Comparison of ENCODE assay signal across 20 cellular contexts in the genomic region with DNA sequence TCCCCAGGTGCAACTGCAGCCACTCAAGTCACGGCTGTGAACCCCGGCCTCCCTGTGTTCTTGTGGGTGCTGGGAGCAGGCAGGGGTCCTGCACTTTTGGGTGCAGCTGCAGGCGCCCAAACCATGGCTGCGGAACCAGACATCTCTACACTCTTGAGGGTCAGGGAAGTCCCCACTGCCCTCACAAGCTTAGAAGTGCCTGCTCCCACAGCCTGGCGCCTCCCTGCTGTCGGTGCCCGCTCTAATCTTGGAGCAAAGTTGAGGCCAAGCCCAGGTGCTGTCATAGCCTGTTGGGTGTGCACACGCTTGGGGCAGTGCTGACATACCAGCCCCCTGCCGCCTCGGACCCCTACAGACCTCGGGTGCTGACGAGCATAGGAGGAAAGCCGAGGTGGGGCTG. TPM values are rescaled to one million over a fixed set of nuclear protein-coding genes. Genes with fewer than 3 reads are reported as not detected.
DNase-seq lines count a peak whose midpoint lies in the region; ATAC-seq and TF ChIP-seq lines count a peak whose summit lies in the region.
"Had no signal": no experiment of that assay in that cellular context is flagged by ENCODE, and none has a peak within 500 bp of the region (broad histone marks: within the 10 kb centered on the region; RNA-seq: fewer than 3 reads in every experiment).

No MANE protein-coding gene starts in this region.

- H3K4me1 ChIP-seq in IMR-90 (ENCODE audit: control insufficient read depth, insufficient read depth, low read length): no peaks in the 10 kb centered on the region
- peaks cover 13% of the 10 kb centered on the region for H3K4me1 ChIP-seq in OCI-LY3 (ENCODE audit: low read length)
- H3K4me1 ChIP-seq: BE2C had no signal

- H3K9me3 ChIP-seq in IMR-90 (ENCODE audit: control insufficient read depth, insufficient read depth, low read length) (no peaks in the 10 kb centered on the region), OCI-LY3 (ENCODE audit: insufficient read depth, low read length) (no peaks in the 10 kb centered on the region)
- H3K9me3 ChIP-seq: BE2C, BLaER1 had no signal

- peaks cover 37% of the 10 kb centered on the region for H3K27me3 Mint-ChIP-seq in osteocyte (ENCODE audit: unreplicated experiment)

- no peaks in the 10 kb centered on the region for H3K79me2 ChIP-seq in OCI-LY3 (ENCODE audit: low read length)

- H2AK9ac ChIP-seq in IMR-90 (replicated peaks; ENCODE audit: low read depth, low read length, poor library complexity): peak overlapping the region; percentile 50

- no peak overlapping the region for H3K4ac ChIP-seq in IMR-90 (ENCODE audit: low read depth, low read length)

- H3K4me2 ChIP-seq in IMR-90 (ENCODE audit: low read depth, low read length) (no peak overlapping the region), OCI-LY3 (ENCODE audit: low read length) (peak overlapping the region; percentile 25)
- H3K4me2 ChIP-seq: BLaER1 had no signal

- no peak overlapping the region for H4K91ac ChIP-seq in IMR-90 (ENCODE audit: insufficient read depth, low read depth, low read length)

- no peak overlapping the region for H2AK5ac ChIP-seq in IMR-90 (ENCODE audit: low read depth, low read length)

- H3K27me3 ChIP-seq in IMR-90 (ENCODE audit: control insufficient read depth, insufficient read depth, low read length): peaks cover 10% of the 10 kb centered on the region; the same call in 1 of the 2 replicates
- H3K27me3 ChIP-seq in OCI-LY3 (ENCODE audit: low read depth, low read length): no peaks in the 10 kb centered on the region; the same call in 1 of the 2 replicates
- H3K27me3 ChIP-seq: BE2C, BLaER1 had no signal

- H4K20me1 ChIP-seq in IMR-90 (ENCODE audit: insufficient read depth, low read length) (no peaks in the 10 kb centered on the region), OCI-LY3 (ENCODE audit: insufficient read depth, low read length) (no peaks in the 10 kb centered on the region)
- H4K20me1 ChIP-seq: BLaER1 had no signal

- no peak for ATAC-seq in IMR-90 (ENCODE audit: low read depth)

- no peak for TF ChIP-seq RAD21 in IMR-90 (IDR thresholded peaks at IDR 0.05; ENCODE audit: low read length)

- DNase-seq in IMR-90 (no peak), osteocyte (ENCODE audit: extremely low spot score, unreplicated experiment) (peak; percentile 80), DMS114 treated with DMSO at 0.1 percent for 48 hours (lab: John Stamatoyannopoulos, UW; ENCODE audit: unreplicated experiment) (no peak), MV-4-11 (lab: John Stamatoyannopoulos, UW) (no peak)
- DNase-seq: 8988T; ACHN; BE2C; C1 segment of cervical spinal cord; CD4-positive, alpha-beta memory T cell; CD4-positive, CD25-positive, alpha-beta regulatory T cell; CD8-positive, alpha-beta memory T cell; COR-L47; DMS 273 treated with DMSO at 0.1 percent for 48 hours; DMS79 treated with DMSO at 0.1 percent for 48 hours; GF-D8 had no signal

- no peak overlapping the region for H2BK120ac ChIP-seq in IMR-90 (ENCODE audit: low read depth, low read length)

- H3K18ac ChIP-seq in IMR-90 (ENCODE audit: low read depth, low read length): no peak overlapping the region

- POLR2A ChIA-PET in IMR-90 (lab: Charles Lee; ENCODE audit: unreplicated experiment): no interaction called here

- no peak for TF ChIP-seq CTCF in IMR-90 (conservative IDR thresholded peaks at IDR 0.05; ENCODE audit: low read depth, low read length)
- TF ChIP-seq CTCF in OCI-LY3 (IDR thresholded peaks at IDR 0.05; ENCODE audit: low read depth, low read length): no peak
- TF ChIP-seq CTCF in osteocyte (IDR thresholded peaks at IDR 0.05): no peak

- no peak overlapping the region for H4K8ac ChIP-seq in IMR-90 (ENCODE audit: low read depth in 2 of 2, low read length in 2 of 2)

- 60% methylated on average over 1 of the region's 13 CpGs; no CpG with 5 or more reads in 1 of the 2 experiments for WGBS in IMR-90 (ENCODE audit: extremely low coverage in 2 of 2, insufficient read length in 1 of 2), 2 experiments

- CTCF ChIA-PET in IMR-90 (lab: Yijun Ruan, JAX): interaction anchor here (0.5 kb wide), 1 partner anchor 358 kb away, joined by 4 read pairs; no protein-coding TSS in a partner anchor

- H3K9me3 Mint-ChIP-seq in osteocyte (ENCODE audit: unreplicated experiment): no peaks in the 10 kb centered on the region
- H3K9me3 Mint-ChIP-seq: CD4-positive, alpha-beta memory T cell; CD4-positive, CD25-positive, alpha-beta regulatory T cell had no signal

- in situ Hi-C loops in IMR-90 (cut with MboI; ENCODE audit: low sequenced_read_pairs): no loop called here

- H2AFZ ChIP-seq in IMR-90 (replicated peaks; ENCODE audit: low read length, poor library complexity) (peak overlapping the region; percentile 23), OCI-LY3 (ENCODE audit: low read depth, low read length) (0 out of 2 replicates have a peak overlapping the region, but pooled peaks have one; percentile 31)

- no peak overlapping the region for H3K14ac ChIP-seq in IMR-90 (replicated peaks; ENCODE audit: low read depth, low read length)

- H3K9ac ChIP-seq in IMR-90 (ENCODE audit: low read depth, low read length) (no peak overlapping the region), OCI-LY3 (ENCODE audit: low read length) (no peak overlapping the region)
- H3K9ac ChIP-seq: BLaER1 had no signal

- no peak overlapping the region for H2BK20ac ChIP-seq in IMR-90 (ENCODE audit: low read depth, low read length)

- H3K79me1 ChIP-seq in IMR-90 (ENCODE audit: low read depth in 1 of 2, low read length in 2 of 2): no peaks in the 10 kb centered on the region

- no peak overlapping the region for H3K56ac ChIP-seq in IMR-90 (ENCODE audit: extremely low read depth, insufficient read depth, low read length)

- H2BK15ac ChIP-seq in IMR-90 (ENCODE audit: low read depth, low read length): no peak overlapping the region

- BruUV-seq in IMR-90 (replicated peaks; lab: Mats Ljungman, UMichigan): no TSS peak

- H3K9me1 ChIP-seq in IMR-90 (ENCODE audit: insufficient read depth, low read length): no peaks in the 10 kb centered on the region; the same call in 1 of the 2 replicates

- no peak for TF ChIP-seq POLR2A in IMR-90 (IDR thresholded peaks at IDR 0.05; ENCODE audit: low read depth, low read length)

- H3K4me1 Mint-ChIP-seq in osteocyte (ENCODE audit: unreplicated experiment): peaks cover 10% of the 10 kb centered on the region

- no peak overlapping the region for H3K27ac ChIP-seq in IMR-90 (ENCODE audit: insufficient read depth, low read length)
- H3K27ac ChIP-seq in OCI-LY3 (ENCODE audit: low read length): no peak overlapping the region
- H3K27ac ChIP-seq: BLaER1 had no signal

- no peak overlapping the region for H3K4me3 ChIP-seq in IMR-90 (ENCODE audit: insufficient read depth, low read depth, low read length)
- H3K4me3 ChIP-seq in OCI-LY3 (ENCODE audit: low read length): peak overlapping the region; percentile 27; the same call in 1 of the 2 replicates
- H3K4me3 ChIP-seq: BLaER1 had no signal

- no peak overlapping the region for H3K27ac Mint-ChIP-seq in osteocyte (ENCODE audit: unreplicated experiment)
- H3K27ac Mint-ChIP-seq: CD14-positive monocyte; CD4-positive, alpha-beta memory T cell; CD4-positive, CD25-positive, alpha-beta regulatory T cell; CD8-positive, alpha-beta memory T cell had no signal

- no peak overlapping the region for H2BK5ac ChIP-seq in IMR-90 (ENCODE audit: low read depth, low read length, poor library complexity, severe bottlenecking)

- H3K36me3 ChIP-seq in IMR-90 (ENCODE audit: control insufficient read depth, insufficient read depth, low read length): no peaks in the 10 kb centered on the region
- no peaks in the 10 kb centered on the region for H3K36me3 ChIP-seq in OCI-LY3 (replicated peaks; ENCODE audit: low read depth, low read length)
- H3K36me3 ChIP-seq: BE2C, BLaER1 had no signal

- H3K4me3 Mint-ChIP-seq in osteocyte (ENCODE audit: unreplicated experiment): no peak overlapping the region
- H3K4me3 Mint-ChIP-seq: CD14-positive monocyte; CD4-positive, alpha-beta memory T cell; CD4-positive, CD25-positive, alpha-beta regulatory T cell; CD8-positive, alpha-beta memory T cell had no signal

- H3K36me3 Mint-ChIP-seq in osteocyte (ENCODE audit: unreplicated experiment): no peaks in the 10 kb centered on the region
- H3K36me3 Mint-ChIP-seq: CD14-positive monocyte; CD4-positive, alpha-beta memory T cell; CD4-positive, CD25-positive, alpha-beta regulatory T cell; CD8-positive, alpha-beta memory T cell had no signal

- no peak overlapping the region for H4K5ac ChIP-seq in IMR-90 (ENCODE audit: low read depth, low read length)

- intact Hi-C loops in IMR-90 (cut with micrococcal nuclease): no loop called here

- dilution Hi-C loops in IMR-90 (cut with HindIII; ENCODE audit: low sequenced_read_pairs, unreplicated experiment): no loop called here

- H3K23ac ChIP-seq in IMR-90 (ENCODE audit: low read depth, low read length): no peak overlapping the region

TF ChIP-seq in IMR-90, 13 proteins besides CTCF, POLR2A, EP300 and RAD21:
- TF ChIP-seq RFX5 (IDR thresholded peaks at IDR 0.05; ENCODE audit: low read depth, low read length): no peak
TF ChIP-seq in IMR-90: peak in this region for 0.

RNA-seq across cellular contexts. Expression of a gene that starts 6.2 kb away (rescaled TPM):
- total RNA-seq in IMR-90 (2012; rRNA removed) (not detected in 2 replicates), osteocyte (not detected in 2 replicates)
- not detected in 2 replicates for polyA plus RNA-seq in IMR-90 (2012; rRNA removed)
- polyA plus RNA-seq in IMR-90 (2012; cell fraction: cytosol; rRNA removed): not detected in 2 replicates
- polyA plus RNA-seq in IMR-90 (2012; cell fraction: nucleus; rRNA removed; ENCODE audit: low replicate concordance): not detected in 2 replicates
- total RNA-seq: A673; CD4-positive, alpha-beta memory T cell; CD4-positive, CD25-positive, alpha-beta regulatory T cell; CD8-positive, alpha-beta memory T cell had no signal
- polyA plus RNA-seq: AG04450; CD14-positive monocyte; CD4-positive, alpha-beta memory T cell; CD4-positive, CD25-positive, alpha-beta regulatory T cell; CD8-positive, alpha-beta memory T cell had no signal

RNA-seq across cellular contexts. Expression of a gene that starts 26.8 kb away (rescaled TPM):
- 1.1 and 2.0 TPM in 2 replicates for total RNA-seq in IMR-90 (2012; rRNA removed)
- 9.4 and 9.8 TPM in 2 replicates for polyA plus RNA-seq in IMR-90 (2012; rRNA removed)
- 4.7 and 4.8 TPM in 2 replicates for polyA plus RNA-seq in IMR-90 (2012; cell fraction: cytosol; rRNA removed)
- polyA plus RNA-seq in IMR-90 (2012; cell fraction: nucleus; rRNA removed; ENCODE audit: low replicate concordance): 15.6 and 30.1 TPM in 2 replicates
- total RNA-seq in osteocyte: 17.6 and 19.9 TPM in 2 replicates

RNA-seq across cellular contexts. Expression of a gene that starts 33.7 kb away (rescaled TPM):
- total RNA-seq in IMR-90 (2012; rRNA removed) (10.9 and 13.9 TPM in 2 replicates), osteocyte (22.4 and 22.7 TPM in 2 replicates)
- 8.2 and 8.8 TPM in 2 replicates for polyA plus RNA-seq in IMR-90 (2012; rRNA removed)
- polyA plus RNA-seq in IMR-90 (2012; cell fraction: cytosol; rRNA removed): 7.4 and 8.5 TPM in 2 replicates
- 5.2 and 7.5 TPM in 2 replicates for polyA plus RNA-seq in IMR-90 (2012; cell fraction: nucleus; rRNA removed; ENCODE audit: low replicate concordance)

RNA-seq across cellular contexts. Expression of a gene that starts 36.6 kb away (rescaled TPM):
- total RNA-seq in IMR-90 (2012; rRNA removed) (not detected in 2 replicates), osteocyte (not detected in 2 replicates)
- not detected in 2 replicates for polyA plus RNA-seq in IMR-90 (2012; rRNA removed)
- not detected in 2 replicates for polyA plus RNA-seq in IMR-90 (2012; cell fraction: cytosol; rRNA removed)
- polyA plus RNA-seq in IMR-90 (2012; cell fraction: nucleus; rRNA removed; ENCODE audit: low replicate concordance): not detected in 2 replicates
- total RNA-seq: A673; CD4-positive, alpha-beta memory T cell; CD4-positive, CD25-positive, alpha-beta regulatory T cell; CD8-positive, alpha-beta memory T cell had no signal
- polyA plus RNA-seq: AG04450; CD14-positive monocyte; CD4-positive, alpha-beta memory T cell; CD4-positive, CD25-positive, alpha-beta regulatory T cell; CD8-positive, alpha-beta memory T cell had no signal
